Comparison of ENCODE assay signal across 17 cellular contexts in genomic region chr4:168919706-168920324, GRCh38.
DNase-seq lines count a peak whose midpoint lies in the region; ATAC-seq and TF ChIP-seq lines count a peak whose summit lies in the region.
"Had no signal": no experiment of that assay in that cellular context is flagged by ENCODE, and none has a peak within 500 bp of the region (broad histone marks: within the 10 kb centered on the region; RNA-seq: fewer than 3 reads in every experiment).

No MANE protein-coding gene starts in this region.

- DNase-seq in LNCaP clone FGC (ENCODE audit: low read depth) (peak; percentile 44), esophagus muscularis mucosa (ENCODE audit: extremely low spot score) (no peak), right lobe of liver (peak in 1 of 3 donors; percentile 65), type B pancreatic cell (ENCODE audit: extremely low spot score, unreplicated experiment) (no peak), NCI-H2171 (lab: John Stamatoyannopoulos, UW) (no peak), hepatic stellate cell (ENCODE audit: low spot score) (no peak)
- no peak for DNase-seq in stimulated activated CD4-positive, alpha-beta T cell treated with anti-CD3 and anti-CD28 coated beads, Interleukin-4, amount 100 ng/mL, for 24 hours
- DNase-seq: activated CD8-positive, alpha-beta T cell treated with anti-CD3 and anti-CD28 coated beads, Interleukin-2, amount 10 ng/mL, durations not matched to agents 7 days and 5 days; adrenal gland; erythroblast; Kasumi-1; left colon; naive B cell; NCI-H1436 treated with DMSO at 0.1 percent for 48 hours; NCI-H446 treated with DMSO at 0.1 percent for 48 hours; SJCRH30 had no signal

- H3K4me1 ChIP-seq in esophagus muscularis mucosa (peaks cover 11 to 51% (median 41%) of the 10 kb centered on the region in 4 donors), right lobe of liver (peaks cover 0 to 11% (median 3%) of the 10 kb centered on the region in 4 donors)
- H3K4me1 ChIP-seq: SJCRH30 had no signal

- H3K9me3 ChIP-seq in esophagus muscularis mucosa (no peaks in the 10 kb centered on the region), right lobe of liver (no peaks in the 10 kb centered on the region)
- H3K9me3 ChIP-seq: adrenal gland, SJCRH30 had no signal

- peaks cover 20% of the 10 kb centered on the region for H3K36me3 Mint-ChIP-seq in type B pancreatic cell
- H3K36me3 Mint-ChIP-seq: naive B cell had no signal

- TF ChIP-seq CTCF in LNCaP clone FGC (IDR thresholded peaks at IDR 0.05; ENCODE audit: control insufficient read depth, extremely low read depth, insufficient read depth) (no peak), esophagus muscularis mucosa (IDR thresholded peaks at IDR 0.05) (no peak), right lobe of liver (IDR thresholded peaks at IDR 0.05) (no peak), type B pancreatic cell (conservative IDR thresholded peaks at IDR 0.05) (no peak)

- H3K27ac Mint-ChIP-seq in type B pancreatic cell, result peak overlapping the region; percentile 20
- H3K27ac Mint-ChIP-seq: activated CD8-positive, alpha-beta T cell treated with anti-CD3 and anti-CD28 coated beads, Interleukin-2, amount 10 ng/mL, durations not matched to agents 7 days and 5 days; B cell; naive B cell had no signal

- no peaks in the 10 kb centered on the region for H3K27me3 Mint-ChIP-seq in type B pancreatic cell
- H3K27me3 Mint-ChIP-seq: B cell, naive B cell had no signal

- WGBS in esophagus muscularis mucosa, result 68% methylated on average over 4 of the region's 4 CpGs
- 24% methylated on average over 4 of the region's 4 CpGs for WGBS in right lobe of liver (ENCODE audit: insufficient coverage, low coverage, low lambda C conversion rate, missing lambda C conversion rate)

- no peak overlapping the region for H3K4me3 ChIP-seq in LNCaP clone FGC (ENCODE audit: low read depth, low read length)
- no peak overlapping the region for H3K4me3 ChIP-seq in esophagus muscularis mucosa
- H3K4me3 ChIP-seq in right lobe of liver, result no peak overlapping the region
- H3K4me3 ChIP-seq: adrenal gland, SJCRH30 had no signal

- no peak for TF ChIP-seq EP300 in esophagus muscularis mucosa (IDR thresholded peaks at IDR 0.05)

- H3K9me3 Mint-ChIP-seq in type B pancreatic cell, result no peaks in the 10 kb centered on the region
- H3K9me3 Mint-ChIP-seq: naive B cell had no signal

- peaks cover 59 to 95% (median 77%) of the 10 kb centered on the region in 4 donors for H3K36me3 ChIP-seq in esophagus muscularis mucosa
- H3K36me3 ChIP-seq in right lobe of liver, result peaks cover 0 to 13% (median 4%) of the 10 kb centered on the region in 4 donors

- peaks cover 21% of the 10 kb centered on the region for H3K4me1 Mint-ChIP-seq in type B pancreatic cell (ENCODE audit: unreplicated experiment)
- H3K4me1 Mint-ChIP-seq: B cell had no signal

- no peak overlapping the region for H3K4me3 Mint-ChIP-seq in type B pancreatic cell
- H3K4me3 Mint-ChIP-seq: activated CD8-positive, alpha-beta T cell treated with anti-CD3 and anti-CD28 coated beads, Interleukin-2, amount 10 ng/mL, durations not matched to agents 7 days and 5 days; B cell; naive B cell had no signal

- intact Hi-C loops in esophagus muscularis mucosa (cut with DNase I) (loop anchor here (5.0 to 10.0 kb wide), 4 partner anchors 88 to 565 kb away; no protein-coding TSS in a partner anchor), right lobe of liver (cut with DNase I) (loop anchor here in 1 of 2 donors (10.0 kb wide), 1 partner anchor 575 kb away; no protein-coding TSS in a partner anchor)

- peak overlapping the region; percentile 42 to 67 (median 57) for H3K27ac ChIP-seq in esophagus muscularis mucosa (replicated peaks in 1 of 4)
- peak overlapping the region in 1 of 3 donors; percentile 47 for H3K27ac ChIP-seq in right lobe of liver
- H3K27ac ChIP-seq: adrenal gland, SJCRH30 had no signal

- no peak for TF ChIP-seq POLR2A in esophagus muscularis mucosa (IDR thresholded peaks at IDR 0.05; ENCODE audit: low read depth)
- TF ChIP-seq POLR2A in right lobe of liver (IDR thresholded peaks at IDR 0.05), result no peak

- H3K27me3 ChIP-seq in esophagus muscularis mucosa, result no peaks in the 10 kb centered on the region
- no peaks in the 10 kb centered on the region for H3K27me3 ChIP-seq in right lobe of liver
- H3K27me3 ChIP-seq: adrenal gland, SJCRH30 had no signal

- ATAC-seq in right lobe of liver, result peak; percentile 90 to 94 (median 92)
- ATAC-seq: activated CD8-positive, alpha-beta T cell treated with anti-CD3 and anti-CD28 coated beads, Interleukin-2, amount 10 ng/mL, durations not matched to agents 7 days and 5 days; left colon had no signal
